In the genomic region with DNA sequence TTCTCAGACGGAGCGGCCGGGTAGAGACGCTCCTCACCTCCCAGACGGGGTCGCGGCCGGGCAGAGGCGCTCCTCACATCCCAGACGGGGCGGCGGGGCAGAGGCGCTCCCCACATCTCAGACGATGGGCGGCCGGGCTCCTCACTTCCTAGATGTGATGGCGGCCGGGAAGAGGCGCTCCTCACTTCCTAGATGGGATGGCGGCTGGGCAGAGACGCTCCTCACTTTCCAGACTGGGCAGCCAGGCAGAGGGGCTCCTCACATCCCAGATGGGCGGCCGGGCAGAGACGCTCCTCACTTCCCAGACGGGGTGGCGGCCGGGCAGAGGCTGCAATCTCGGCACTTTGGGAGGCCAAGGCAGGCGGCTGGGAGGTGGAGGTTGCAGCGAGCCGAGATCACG, we compare ENCODE assay signal across 6 cellular contexts. TPM values are rescaled to one million over a fixed set of nuclear protein-coding genes. Genes with fewer than 3 reads are reported as not detected.
"Had no signal": no experiment of that assay in that cellular context is flagged by ENCODE, and none has a peak within 500 bp of the region (broad histone marks: within the 10 kb centered on the region; RNA-seq: fewer than 3 reads in every experiment).

No MANE protein-coding gene starts in this region.

RNA-seq across cellular contexts. Expression of a gene that starts 29.0 kb away (rescaled TPM):
- total RNA-seq: HepG2, HT-29, HT1080, IMR-90, K562 had no signal
- polyA plus RNA-seq: HepG2, IgD-negative memory B cell, IMR-90, K562 had no signal
